Comparison of ENCODE assay signal across 8 cellular contexts in genomic region chr14:93682459-93682858, GRCh38.
"Had no signal": no experiment of that assay in that cellular context is flagged by ENCODE, and none has a peak within 500 bp of the region (broad histone marks: within the 10 kb centered on the region; RNA-seq: fewer than 3 reads in every experiment).

No MANE protein-coding gene starts in this region.

- H3K27ac ChIP-seq: HL-60 had no signal

- H2AFZ ChIP-seq: GM23338 had no signal

- DNase-seq: H9, HCEC 1CT, IMR-90, KG1 had no signal

- H3K4me3 ChIP-seq: GM23338, K562 had no signal

- FAIRE-seq: H54, K562 had no signal

- H3K4me2 ChIP-seq: GM23338 had no signal
